In the genomic region with DNA sequence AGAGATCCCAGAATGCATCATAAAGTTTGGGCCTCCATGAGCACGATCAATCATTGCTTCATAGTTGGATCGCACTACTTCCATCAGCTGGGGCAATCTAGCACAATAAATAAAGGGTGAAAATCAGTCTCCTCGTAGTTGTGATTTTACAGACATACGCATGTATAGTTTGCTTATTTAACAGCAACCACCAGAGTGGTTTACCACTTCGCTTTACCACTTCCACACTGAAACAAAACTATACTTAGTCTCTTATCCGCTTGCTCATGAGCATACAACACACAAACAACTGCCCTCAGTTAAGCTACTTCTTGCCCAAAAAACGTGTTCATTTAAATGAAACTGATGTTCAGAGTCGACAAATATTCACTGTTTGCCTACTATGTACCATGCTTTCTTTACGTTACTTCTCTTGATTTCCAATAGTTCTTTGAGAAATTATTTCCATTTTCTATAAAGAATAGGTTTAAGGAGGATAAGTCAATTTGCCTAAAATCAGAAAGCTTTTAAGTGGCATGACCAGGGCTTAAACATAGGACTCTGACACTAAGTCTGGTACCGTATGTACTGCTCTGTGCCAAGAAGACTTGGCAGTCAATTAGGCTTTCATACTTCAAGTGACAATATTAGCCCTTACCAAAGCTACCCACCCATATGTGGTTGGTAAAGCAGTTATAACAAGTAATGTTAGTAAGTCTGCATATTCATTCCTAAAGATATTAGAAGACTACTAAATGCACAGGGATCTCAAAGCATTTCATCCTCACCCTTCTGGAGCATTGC, we compare ENCODE assay signal across 16 cellular contexts. TPM values are rescaled to one million over a fixed set of nuclear protein-coding genes. Genes with fewer than 3 reads are reported as not detected.
A peak's percentile ranks its signal among the peaks of the same experiment; 100 is the strongest.
DNase-seq lines count a peak whose midpoint lies in the region; ATAC-seq, FAIRE-seq and TF ChIP-seq lines count a peak whose summit lies in the region.
"Had no signal": no experiment of that assay in that cellular context is flagged by ENCODE, and none has a peak within 500 bp of the region (broad histone marks: within the 10 kb centered on the region; RNA-seq: fewer than 3 reads in every experiment).

No MANE protein-coding gene starts in this region.

- no peaks in the 10 kb centered on the region for H3K4me1 Mint-ChIP-seq in activated T-helper 17 cell treated with anti-CD3 and anti-CD28 coated beads, Interleukin-2, amount 50 U/mL, for 72 hours
- H3K4me1 Mint-ChIP-seq: CD4-positive, alpha-beta memory T cell; GM23338 had no signal

- no peak overlapping the region for H3K4me3 Mint-ChIP-seq in activated T-helper 17 cell treated with anti-CD3 and anti-CD28 coated beads, Interleukin-2, amount 50 U/mL, for 72 hours
- H3K4me3 Mint-ChIP-seq: CD4-positive, alpha-beta memory T cell; GM23338 had no signal

- H3K4me3 ChIP-seq in right atrium auricular region (no peak overlapping the region), right cardiac atrium (ENCODE audit: low read length) (no peak overlapping the region), foreskin fibroblast (ENCODE audit: low read depth in 1 of 2, low read length in 2 of 2) (no peak overlapping the region)
- H3K4me3 ChIP-seq: BLaER1, GM23338, K562 had no signal

- DNase-seq in Right ventricle myocardium superior (no peak), right atrium auricular region (ENCODE audit: low spot score) (no peak), right cardiac atrium (no peak), NOMO-1 treated with dmso at 0.1 percent for 144 hours (lab: John Stamatoyannopoulos, UW; ENCODE audit: unreplicated experiment) (no peak), foreskin fibroblast (no peak), RCC 7860 (ENCODE audit: low spot score) (no peak)
- DNase-seq: CD4-positive, alpha-beta memory T cell; NCI-H1105; NCI-H2081; SHP77 treated with DMSO at 0.1 percent for 48 hours had no signal

- peaks cover 86% of the 10 kb centered on the region for H3K36me3 ChIP-seq in right atrium auricular region

- H3K27me3 ChIP-seq in right atrium auricular region: no peaks in the 10 kb centered on the region
- H3K27me3 ChIP-seq in right cardiac atrium (ENCODE audit: control insufficient read depth, insufficient read depth): no peaks in the 10 kb centered on the region
- H3K27me3 ChIP-seq: BLaER1 had no signal

- peak overlapping the region; percentile 9 for H3K27ac Mint-ChIP-seq in activated T-helper 17 cell treated with anti-CD3 and anti-CD28 coated beads, Interleukin-2, amount 50 U/mL, for 72 hours
- H3K27ac Mint-ChIP-seq: GM23338 had no signal

- peaks cover 100% of the 10 kb centered on the region for H3K36me3 Mint-ChIP-seq in activated T-helper 17 cell treated with anti-CD3 and anti-CD28 coated beads, Interleukin-2, amount 50 U/mL, for 72 hours (ENCODE audit: low read depth)

- H3K9me3 Mint-ChIP-seq in activated T-helper 17 cell treated with anti-CD3 and anti-CD28 coated beads, Interleukin-2, amount 50 U/mL, for 72 hours: no peaks in the 10 kb centered on the region
- H3K9me3 Mint-ChIP-seq: CD4-positive, alpha-beta memory T cell; GM23338 had no signal

- H3K27ac ChIP-seq in right atrium auricular region (no peak overlapping the region), right cardiac atrium (ENCODE audit: low read length) (no peak overlapping the region)
- H3K27ac ChIP-seq: BLaER1 had no signal

- TF ChIP-seq CTCF in right atrium auricular region (IDR thresholded peaks at IDR 0.05) (no peak), foreskin fibroblast (IDR thresholded peaks at IDR 0.05; ENCODE audit: low read depth, low read length) (no peak)

- no peaks in the 10 kb centered on the region for H3K27me3 Mint-ChIP-seq in activated T-helper 17 cell treated with anti-CD3 and anti-CD28 coated beads, Interleukin-2, amount 50 U/mL, for 72 hours
- H3K27me3 Mint-ChIP-seq: CD4-positive, alpha-beta memory T cell had no signal

- FAIRE-seq in RCC 7860 (lab: Jason Lieb, UNC): no peak
- FAIRE-seq: GM12892, GM18507, K562 had no signal

- intact Hi-C loops in Right ventricle myocardium superior (cut with DNase I): no loop called here
- intact Hi-C loops in right cardiac atrium (cut with DNase I): no loop called here

- no peaks in the 10 kb centered on the region for H3K9me3 ChIP-seq in right atrium auricular region
- H3K9me3 ChIP-seq in right cardiac atrium (ENCODE audit: control insufficient read depth, low read length): no peaks in the 10 kb centered on the region
- H3K9me3 ChIP-seq: BLaER1 had no signal

- ATAC-seq in Right ventricle myocardium superior (ENCODE audit: poor library complexity) (peak; percentile 75), right cardiac atrium (peak; percentile 53 to 56)
- peak; percentile 35 for ATAC-seq in activated T-helper 17 cell treated with anti-CD3 and anti-CD28 coated beads, Interleukin-2, amount 50 U/mL, for 72 hours (replicated peaks)
- ATAC-seq: GM23338, K562 had no signal

- WGBS in right cardiac atrium: 87% methylated on average over 10 of the region's 10 CpGs

- H3K4me1 ChIP-seq in right atrium auricular region (peaks cover 0 to 3% of the 10 kb centered on the region in 2 donors), right cardiac atrium (ENCODE audit: control insufficient read depth, insufficient read depth, low read length) (no peaks in the 10 kb centered on the region)
- H3K4me1 ChIP-seq: BLaER1 had no signal

RNA-seq across cellular contexts. Expression of a gene that starts 22.0 kb away (rescaled TPM):
- total RNA-seq in Right ventricle myocardium superior (14.4 TPM), right atrium auricular region (10 to 100 TPM; 11.9 to 12.9 TPM), right cardiac atrium (10 to 100 TPM in 2 of 4 donors, 1 to 10 TPM in 2; 9.7 to 12.4 (median 11.1) TPM)
- 10 to 100 TPM in 1 of 2 donors, 1 to 10 TPM in 1; 8.9 to 16.2 TPM for total RNA-seq in activated T-helper 17 cell treated with anti-CD3 and anti-CD28 coated beads, Interleukin-2, amount 50 U/mL, for 72 hours
- 8.5 TPM for polyA plus RNA-seq in right cardiac atrium

RNA-seq across cellular contexts. Expression of a gene that starts 37.4 kb away (rescaled TPM):
- total RNA-seq in Right ventricle myocardium superior (290 TPM), right atrium auricular region (100 to 1,000 TPM; 163 to 238 TPM), right cardiac atrium (100 to 1,000 TPM in 1 of 4 donors, 10 to 100 TPM in 3; 53.5 to 155 (median 97.3) TPM)
- 1 to 10 TPM in 1 of 2 donors, under 1 TPM in 1; 0.95 to 7.2 TPM for total RNA-seq in activated T-helper 17 cell treated with anti-CD3 and anti-CD28 coated beads, Interleukin-2, amount 50 U/mL, for 72 hours
- polyA plus RNA-seq in right cardiac atrium: 164 TPM

Comparison
In these comparisons a context has a peak if more than half of its experiments do, and no peak if none do; other contexts are left out.
1. RNA of a gene that starts 37.4 kb away (total RNA-seq): 290 TPM in Right ventricle myocardium superior (single experiment), 163 to 238 TPM in right atrium auricular region and 53.5 to 155 TPM in right cardiac atrium; 0.95 to 7.2 TPM in activated T-helper 17 cell treated with anti-CD3 and anti-CD28 coated beads, Interleukin-2, amount 50 U/mL, for 72 hours; every median in the first group is over 4 times any median in the second.
2. Peak in every context shown above with its lines, with median percentiles within 50 percentile points of each other: ATAC-seq.